8 cellular contexts compared by ENCODE assay signal in genomic region chr20:57710841-57711240, GRCh38. TPM values are rescaled to one million over a fixed set of nuclear protein-coding genes. Genes with fewer than 3 reads are reported as not detected.
A peak's percentile ranks its signal among the peaks of the same experiment; 100 is the strongest.
DNase-seq lines count a peak whose midpoint lies in the region; ATAC-seq and TF ChIP-seq lines count a peak whose summit lies in the region.

No MANE protein-coding gene starts in this region.

- H3K4me3 Mint-ChIP-seq in MCF 10A (ENCODE audit: unreplicated experiment), result peak overlapping the region; percentile 100

- CTCF ChIA-PET in MCF 10A (lab: Yijun Ruan, JAX), result interaction anchor here (0.5 to 2.7 kb wide), 12 partner anchors 9 to 376 kb away, joined by 3 to 14 read pairs (median 4); no protein-coding TSS in a partner anchor

- TF ChIP-seq CTCF in heart right ventricle (IDR thresholded peaks at IDR 0.05), result no peak
- no peak for TF ChIP-seq CTCF in MCF 10A (IDR thresholded peaks at IDR 0.05; ENCODE audit: unreplicated experiment)
- no peak for TF ChIP-seq CTCF in vagina (IDR thresholded peaks at IDR 0.05)

- TF ChIP-seq POLR2A in vagina (IDR thresholded peaks at IDR 0.05), result no peak

- ATAC-seq in heart right ventricle (no peak), GM19395 (IDR thresholded peaks at IDR 0.05; ENCODE audit: unreplicated experiment) (no peak)

- H3K27ac Mint-ChIP-seq in MCF 10A (ENCODE audit: low read depth, unreplicated experiment), result no peak overlapping the region

- peak overlapping the region; percentile 79 for H3K9ac ChIP-seq in muscle layer of colon (ENCODE audit: low read length)

- peaks cover 12 to 74% (median 54%) of the 10 kb centered on the region in 9 donors for H3K4me1 ChIP-seq in heart right ventricle
- H3K4me1 ChIP-seq in muscle layer of colon (ENCODE audit: insufficient read depth, low read length), result peaks cover 28% of the 10 kb centered on the region
- H3K4me1 ChIP-seq in vagina, result peaks cover 65% of the 10 kb centered on the region

- POLR2A ChIA-PET in MCF 10A (lab: Yijun Ruan, JAX), result interaction anchor here (0.6 to 6.9 kb wide), 13 partner anchors 14 to 1298 kb away, joined by 3 to 185 read pairs (median 4); no protein-coding TSS in a partner anchor

- no peaks in the 10 kb centered on the region for H3K36me3 Mint-ChIP-seq in MCF 10A (ENCODE audit: insufficient read depth, unreplicated experiment)

- H3K4me1 Mint-ChIP-seq in MCF 10A (ENCODE audit: insufficient read depth, unreplicated experiment), result peaks cover 53% of the 10 kb centered on the region

- H3K9me3 Mint-ChIP-seq in MCF 10A (ENCODE audit: unreplicated experiment), result no peaks in the 10 kb centered on the region

- no peaks in the 10 kb centered on the region for H3K9me3 ChIP-seq in heart right ventricle
- H3K9me3 ChIP-seq in muscle layer of colon (ENCODE audit: low read length), result no peaks in the 10 kb centered on the region
- H3K9me3 ChIP-seq in vagina, result no peaks in the 10 kb centered on the region

- no peaks in the 10 kb centered on the region for H3K27me3 Mint-ChIP-seq in MCF 10A (ENCODE audit: insufficient read depth, unreplicated experiment)

- H3K36me3 ChIP-seq in heart right ventricle, result no peaks in the 10 kb centered on the region
- no peaks in the 10 kb centered on the region for H3K36me3 ChIP-seq in muscle layer of colon (ENCODE audit: insufficient read depth, low read length)
- no peaks in the 10 kb centered on the region for H3K36me3 ChIP-seq in vagina

- H3K27me3 ChIP-seq in heart right ventricle (peaks cover 0 to 33% (median 0%) of the 10 kb centered on the region in 7 donors), muscle layer of colon (ENCODE audit: control insufficient read depth in 1 of 2, insufficient read depth in 2 of 2, low read length in 2 of 2) (no peaks in the 10 kb centered on the region), vagina (no peaks in the 10 kb centered on the region)

- H3K4me3 ChIP-seq in heart right ventricle (peak overlapping the region; percentile 50 to 92 (median 80)), muscle layer of colon (ENCODE audit: low read depth in 1 of 2, low read length in 2 of 2) (peak overlapping the region; percentile 93 to 99), vagina (peak overlapping the region; percentile 69 to 86)

- H3K27ac ChIP-seq in heart right ventricle (peak overlapping the region in 8 of 10 donors; percentile 86 to 96 (median 94)), muscle layer of colon (ENCODE audit: low read depth, low read length) (peak overlapping the region; percentile 68), vagina (peak overlapping the region; percentile 87)

- no TSS peak for BruUV-seq in MCF 10A (replicated peaks; lab: Mats Ljungman, UMichigan)

- intact Hi-C loops in heart right ventricle (cut with DNase I) (loop anchor here in 4 of 10 donors (1.0 to 10.0 kb wide), 3 partner anchors 7 to 1274 kb away; partner anchors contain the start of gene NELFCD (in 1 of the 4)), cardiac septum (cut with DNase I) (loop anchor here (2.0 to 10.0 kb wide), 3 partner anchors 38 to 316 kb away; partner anchors contain the start of gene RBM38), MCF 10A (cut with micrococcal nuclease) (loop anchor here (2.0 kb wide), 1 partner anchor 280 kb away; no protein-coding TSS in a partner anchor), vagina (cut with DNase I) (no loop called here)

- 24 to 33% methylated on average over 6 of the region's 6 CpGs for WGBS in heart right ventricle, 2 donors

- DNase-seq in heart right ventricle (no peak), cardiac septum (ENCODE audit: low spot score) (no peak), MCF 10A (ENCODE audit: unreplicated experiment) (no peak), vagina (ENCODE audit: extremely low spot score in 2 of 2) (no peak), CD1c-positive myeloid dendritic cell (ENCODE audit: extremely low spot score) (no peak), SK-N-DZ (ENCODE audit: low spot score) (no peak)

RNA-seq across cellular contexts. Expression of gene PMEPA1, which starts 1.0 kb away (rescaled TPM):
- total RNA-seq in heart right ventricle (10 to 100 TPM; 16.1 to 39.2 (median 30.4) TPM), cardiac septum (34.8 TPM), MCF 10A (2022) (60.6 and 68.5 TPM in 2 replicates), vagina (11.3 TPM)
- polyA plus RNA-seq in heart right ventricle, result 10 to 100 TPM; 10.5 to 81.8 TPM
- polyA plus RNA-seq in SK-N-DZ (2014; cell fraction: cytosol; rRNA removed), result 3.4 and 3.7 TPM in 2 replicates
- 3.1 and 6.3 TPM in 2 replicates for polyA plus RNA-seq in SK-N-DZ (2014; cell fraction: nucleus; rRNA removed)
